23 cellular contexts compared by ENCODE assay signal in genomic region chr17:69878661-69879060, GRCh38.
"Had no signal": no experiment of that assay in that cellular context is flagged by ENCODE, and none has a peak within 500 bp of the region (broad histone marks: within the 10 kb centered on the region; RNA-seq: fewer than 3 reads in every experiment).

No MANE protein-coding gene starts in this region.

- H3K36me3 ChIP-seq: ascending aorta, breast epithelium, colonic mucosa, gastrocnemius medialis, right lobe of liver, transverse colon, uterus had no signal

- H3K4me1 ChIP-seq: ascending aorta, breast epithelium, colonic mucosa, gastrocnemius medialis, parathyroid adenoma, right lobe of liver, transverse colon, uterus had no signal

- H3K27ac ChIP-seq: ascending aorta, breast epithelium, colonic mucosa, gastrocnemius medialis, parathyroid adenoma, right lobe of liver, transverse colon, uterus had no signal

- H3K9ac ChIP-seq: parathyroid adenoma had no signal

- H2AFZ ChIP-seq: parathyroid adenoma had no signal

- ATAC-seq: activated naive CD4-positive, alpha-beta T cell treated with anti-CD3 and anti-CD28 coated beads, Interleukin-2, amount 50 U/mL, for 72 hours; activated T-helper 17 cell treated with anti-CD3 and anti-CD28 coated beads, Interleukin-2, amount 50 U/mL, for 72 hours; gastrocnemius medialis; left cardiac atrium; mucosa of descending colon; right lobe of liver; T-cell; WTC11 had no signal

- H3K4me3 ChIP-seq: ascending aorta, breast epithelium, colonic mucosa, gastrocnemius medialis, mucosa of descending colon, right lobe of liver, smooth muscle cell, transverse colon, uterus had no signal

- FAIRE-seq: TTC549 had no signal

- H3K9me3 ChIP-seq: ascending aorta, breast epithelium, colonic mucosa, gastrocnemius medialis, mucosa of descending colon, right lobe of liver, transverse colon, uterus had no signal

- H3K27me3 ChIP-seq: ascending aorta, breast epithelium, colonic mucosa, gastrocnemius medialis, right lobe of liver, transverse colon, uterus had no signal

- H3K79me2 ChIP-seq: parathyroid adenoma had no signal

- DNase-seq: activated T-cell treated with anti-CD3 and anti-CD28 coated beads, Interleukin-2, amount 50 U/mL, for 24 hours; colonic mucosa; erythroblast; gastrocnemius medialis; hippocampal formation; left cardiac atrium; mesendoderm; mucosa of descending colon; nephron progenitor cell; right lobe of liver; stimulated activated CD4-positive, alpha-beta T cell treated with anti-CD3 and anti-CD28 coated beads, Interleukin-15, amount 100 ng/mL, for 24 hours; stimulated activated naive B cell treated with anti-CD40 and anti-IgM and Interleukin-4, amounts not matched to agents 10 μg/mL and 1 μg/mL and 100 μg/mL, for 72 hours; T-cell; transverse colon; uterus had no signal

- H3K4me2 ChIP-seq: smooth muscle cell had no signal
